In the genomic region with DNA sequence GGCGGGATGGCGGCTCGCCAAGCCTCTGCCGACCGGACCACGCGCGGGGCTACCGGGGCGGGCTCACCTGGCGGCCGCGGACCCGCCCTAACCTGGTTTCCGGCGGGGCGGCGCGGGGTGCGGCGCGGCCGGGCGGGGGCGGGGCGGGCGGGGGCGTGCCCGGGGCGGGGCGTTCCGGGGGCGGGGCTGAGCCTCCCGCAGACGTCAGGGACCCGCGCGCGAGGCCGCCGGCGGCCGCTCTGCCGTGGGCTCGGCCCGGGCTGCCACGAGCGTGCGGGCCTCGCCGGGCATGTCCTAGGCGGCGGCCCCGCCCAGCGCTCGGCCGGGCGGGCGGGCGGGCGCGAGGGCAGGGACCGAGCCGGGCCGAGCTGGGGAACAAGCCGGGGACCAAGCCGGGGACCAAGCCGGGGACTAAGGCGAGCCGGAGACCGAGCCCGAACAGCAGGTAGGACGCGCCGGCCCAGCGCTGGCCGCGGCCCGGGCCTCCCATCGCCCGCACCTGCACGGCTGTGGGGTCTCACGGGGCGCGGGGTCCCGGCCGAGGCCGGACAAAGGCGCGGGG, we compare ENCODE assay signal across 1 cellular context.
TF ChIP-seq lines count a peak whose summit lies in the region.

A gene (plus strand): TSS at position 200 of the 562 bp plus-strand sequence. CDS start 3,183 bp downstream, outside the sequence.

TF ChIP-seq in WTC11, 78 proteins besides CTCF, POLR2A, EP300 and RAD21 (continued from another document):
- TF ChIP-seq, protein P1, sequence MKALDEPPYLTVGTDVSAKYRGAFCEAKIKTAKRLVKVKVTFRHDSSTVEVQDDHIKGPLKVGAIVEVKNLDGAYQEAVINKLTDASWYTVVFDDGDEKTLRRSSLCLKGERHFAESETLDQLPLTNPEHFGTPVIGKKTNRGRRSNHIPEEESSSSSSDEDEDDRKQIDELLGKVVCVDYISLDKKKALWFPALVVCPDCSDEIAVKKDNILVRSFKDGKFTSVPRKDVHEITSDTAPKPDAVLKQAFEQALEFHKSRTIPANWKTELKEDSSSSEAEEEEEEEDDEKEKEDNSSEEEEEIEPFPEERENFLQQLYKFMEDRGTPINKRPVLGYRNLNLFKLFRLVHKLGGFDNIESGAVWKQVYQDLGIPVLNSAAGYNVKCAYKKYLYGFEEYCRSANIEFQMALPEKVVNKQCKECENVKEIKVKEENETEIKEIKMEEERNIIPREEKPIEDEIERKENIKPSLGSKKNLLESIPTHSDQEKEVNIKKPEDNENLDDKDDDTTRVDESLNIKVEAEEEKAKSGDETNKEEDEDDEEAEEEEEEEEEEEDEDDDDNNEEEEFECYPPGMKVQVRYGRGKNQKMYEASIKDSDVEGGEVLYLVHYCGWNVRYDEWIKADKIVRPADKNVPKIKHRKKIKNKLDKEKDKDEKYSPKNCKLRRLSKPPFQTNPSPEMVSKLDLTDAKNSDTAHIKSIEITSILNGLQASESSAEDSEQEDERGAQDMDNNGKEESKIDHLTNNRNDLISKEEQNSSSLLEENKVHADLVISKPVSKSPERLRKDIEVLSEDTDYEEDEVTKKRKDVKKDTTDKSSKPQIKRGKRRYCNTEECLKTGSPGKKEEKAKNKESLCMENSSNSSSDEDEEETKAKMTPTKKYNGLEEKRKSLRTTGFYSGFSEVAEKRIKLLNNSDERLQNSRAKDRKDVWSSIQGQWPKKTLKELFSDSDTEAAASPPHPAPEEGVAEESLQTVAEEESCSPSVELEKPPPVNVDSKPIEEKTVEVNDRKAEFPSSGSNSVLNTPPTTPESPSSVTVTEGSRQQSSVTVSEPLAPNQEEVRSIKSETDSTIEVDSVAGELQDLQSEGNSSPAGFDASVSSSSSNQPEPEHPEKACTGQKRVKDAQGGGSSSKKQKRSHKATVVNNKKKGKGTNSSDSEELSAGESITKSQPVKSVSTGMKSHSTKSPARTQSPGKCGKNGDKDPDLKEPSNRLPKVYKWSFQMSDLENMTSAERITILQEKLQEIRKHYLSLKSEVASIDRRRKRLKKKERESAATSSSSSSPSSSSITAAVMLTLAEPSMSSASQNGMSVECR (CRISPR knock-in tag; IDR thresholded peaks at IDR 0.05; ENCODE audit: borderline replicate concordance): no peak
- no peak for TF ChIP-seq CREM (CRISPR knock-in tag; IDR thresholded peaks at IDR 0.05)
- TF ChIP-seq NR2C2 (CRISPR knock-in tag; IDR thresholded peaks at IDR 0.05): no peak
- no peak for TF ChIP-seq ZNF232 (CRISPR knock-in tag; IDR thresholded peaks at IDR 0.05)
- no peak for TF ChIP-seq IRF2 (CRISPR knock-in tag; IDR thresholded peaks at IDR 0.05; ENCODE audit: borderline replicate concordance, low read depth)
- TF ChIP-seq, protein P2, sequence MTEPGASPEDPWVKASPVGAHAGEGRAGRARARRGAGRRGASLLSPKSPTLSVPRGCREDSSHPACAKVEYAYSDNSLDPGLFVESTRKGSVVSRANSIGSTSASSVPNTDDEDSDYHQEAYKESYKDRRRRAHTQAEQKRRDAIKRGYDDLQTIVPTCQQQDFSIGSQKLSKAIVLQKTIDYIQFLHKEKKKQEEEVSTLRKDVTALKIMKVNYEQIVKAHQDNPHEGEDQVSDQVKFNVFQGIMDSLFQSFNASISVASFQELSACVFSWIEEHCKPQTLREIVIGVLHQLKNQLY (CRISPR knock-in tag; IDR thresholded peaks at IDR 0.05): no peak
